Comparison of ENCODE assay signal across 31 cellular contexts in genomic region chr14:100819829-100820475, GRCh38. TPM values are rescaled to one million over a fixed set of nuclear protein-coding genes. Genes with fewer than 3 reads are reported as not detected.
"Had no signal": no experiment of that assay in that cellular context is flagged by ENCODE, and none has a peak within 500 bp of the region (broad histone marks: within the 10 kb centered on the region; RNA-seq: fewer than 3 reads in every experiment).

No MANE protein-coding gene starts in this region.

- H3K36me3 Mint-ChIP-seq: activated naive CD8-positive, alpha-beta T cell; naive thymus-derived CD8-positive, alpha-beta T cell; stimulated activated naive B cell treated with anti-CD40 and anti-IgM and Interleukin-4, amounts not matched to agents 10 μg/mL and 1 μg/mL and 100 μg/mL, for 72 hours had no signal

- ATAC-seq: activated CD4-positive, CD25-positive, alpha-beta regulatory T cell treated with anti-CD3 and anti-CD28 coated beads, Interleukin-2, amount 50 U/mL, for 24 hours; body of pancreas; gastroesophageal sphincter; left colon; naive thymus-derived CD8-positive, alpha-beta T cell; pancreas; psoas muscle; stimulated activated naive B cell treated with anti-CD40 and anti-IgM and Interleukin-4, amounts not matched to agents 10 μg/mL and 1 μg/mL and 100 μg/mL, for 72 hours had no signal

- H3K27ac ChIP-seq: body of pancreas, cardiac muscle cell, coronary artery, dorsolateral prefrontal cortex, gastroesophageal sphincter, pancreas, psoas muscle, testis, transverse colon, vagina, WERI-Rb-1 had no signal

- H3K27ac Mint-ChIP-seq: activated naive CD8-positive, alpha-beta T cell; naive thymus-derived CD8-positive, alpha-beta T cell; stimulated activated naive B cell treated with anti-CD40 and anti-IgM and Interleukin-4, amounts not matched to agents 10 μg/mL and 1 μg/mL and 100 μg/mL, for 72 hours; T-helper 1 cell treated with Interleukin-12 subunit alpha and Interleukin-12 subunit beta and Interleukin-4 antibody, amounts not matched to agents 30 μg/mL and 1 μg/mL, for 36 hours had no signal

- H3K4me1 ChIP-seq: gastroesophageal sphincter, psoas muscle, transverse colon had no signal

- H3K27me3 ChIP-seq: body of pancreas, cardiac muscle cell, pancreas, testis, vagina had no signal

- H3K9me3 ChIP-seq: body of pancreas, gastroesophageal sphincter, pancreas, psoas muscle, testis, transverse colon, vagina had no signal

- H3K9me3 Mint-ChIP-seq: naive thymus-derived CD8-positive, alpha-beta T cell; T-helper 1 cell treated with Interleukin-12 subunit alpha and Interleukin-12 subunit beta and Interleukin-4 antibody, amounts not matched to agents 30 μg/mL and 1 μg/mL, for 36 hours had no signal

- H3K4me3 ChIP-seq: body of pancreas, cardiac muscle cell, coronary artery, dorsolateral prefrontal cortex, gastroesophageal sphincter, pancreas, psoas muscle, smooth muscle cell, testis, transverse colon, vagina had no signal

- H3K4me2 ChIP-seq: smooth muscle cell had no signal

- DNase-seq: activated CD4-positive, alpha-beta T cell treated with anti-CD3 and anti-CD28 coated beads for 48 hours; activated CD4-positive, alpha-beta T cell treated with anti-CD3 and anti-CD28 coated beads, Interleukin-2, amount 50 U/mL, for 48 hours; activated CD8-positive, alpha-beta memory T cell treated with anti-CD3 and anti-CD28 coated beads for 24 hours; activated effector memory CD4-positive, alpha-beta T cell treated with Interleukin-2 at 50 U/mL for 16 hours; activated naive CD4-positive, alpha-beta T cell treated with Interleukin-2 at 50 U/mL for 16 hours; anterior cingulate cortex; body of pancreas; dorsolateral prefrontal cortex; effector memory CD4-positive, alpha-beta T cell; hippocampal formation; left colon; naive thymus-derived CD8-positive, alpha-beta T cell; pancreas; stimulated activated CD4-positive, alpha-beta T cell treated with anti-CD3 and anti-CD28 coated beads, Interleukin-15, amount 100 ng/mL, for 24 hours; stimulated activated CD4-positive, alpha-beta T cell treated with anti-CD3 and anti-CD28 coated beads, Interleukin-2, amount 100 ng/mL, for 24 hours; stimulated activated naive B cell treated with anti-CD40 and anti-IgM and Interleukin-4, amounts not matched to agents 10 μg/mL and 1 μg/mL and 100 μg/mL, for 72 hours; SW 1271; T1000; testis; transverse colon; WERI-Rb-1 had no signal

- H3K36me3 ChIP-seq: cardiac muscle cell, gastroesophageal sphincter, pancreas, transverse colon, vagina, WERI-Rb-1 had no signal

- H3K4me3 Mint-ChIP-seq: activated naive CD8-positive, alpha-beta T cell; naive thymus-derived CD8-positive, alpha-beta T cell; stimulated activated naive B cell treated with anti-CD40 and anti-IgM and Interleukin-4, amounts not matched to agents 10 μg/mL and 1 μg/mL and 100 μg/mL, for 72 hours; T-helper 1 cell treated with Interleukin-12 subunit alpha and Interleukin-12 subunit beta and Interleukin-4 antibody, amounts not matched to agents 30 μg/mL and 1 μg/mL, for 36 hours had no signal

- FAIRE-seq: keratinocyte, pancreas had no signal

RNA-seq across cellular contexts. Expression of gene MEG3, which starts 6.0 kb away (rescaled TPM):
- total RNA-seq: cardiac muscle cell; naive thymus-derived CD8-positive, alpha-beta T cell; smooth muscle cell had no signal
- polyA plus RNA-seq: cardiac muscle cell; naive thymus-derived CD8-positive, alpha-beta T cell; smooth muscle cell had no signal
